In the genomic region with DNA sequence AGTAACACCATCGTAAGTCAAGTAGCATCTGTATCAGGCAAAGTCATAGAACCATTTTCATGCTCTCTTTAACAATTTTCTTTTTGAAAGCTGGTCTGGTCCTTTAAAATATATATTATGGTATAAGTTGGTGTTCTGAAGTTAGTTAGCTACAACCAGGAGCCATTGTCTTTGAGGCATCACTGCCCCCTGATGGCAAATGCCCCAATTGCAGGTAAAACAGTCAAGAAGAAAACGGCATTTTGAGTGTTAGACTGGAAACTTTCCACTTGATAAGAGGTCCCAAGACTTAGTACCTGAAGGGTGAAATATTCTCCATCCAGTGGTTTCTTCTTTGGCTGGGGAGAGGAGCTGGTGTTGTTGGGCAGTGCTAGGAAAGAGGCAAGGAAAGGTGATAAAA, we compare ENCODE assay signal across 8 cellular contexts. TPM values are rescaled to one million over a fixed set of nuclear protein-coding genes. Genes with fewer than 3 reads are reported as not detected.
A peak's percentile ranks its signal among the peaks of the same experiment; 100 is the strongest.
DNase-seq lines count a peak whose midpoint lies in the region; ATAC-seq and TF ChIP-seq lines count a peak whose summit lies in the region.

No MANE protein-coding gene starts in this region.

- no peak for TF ChIP-seq EP300 in suprapubic skin (IDR thresholded peaks at IDR 0.05)

- H3K36me3 Mint-ChIP-seq in CD4-positive, alpha-beta T cell (ENCODE audit: low read depth): peaks cover 82% of the 10 kb centered on the region
- H3K36me3 Mint-ChIP-seq in activated CD8-positive, alpha-beta memory T cell treated with anti-CD3 and anti-CD28 coated beads, Interleukin-2, amount 10 ng/mL, durations not matched to agents 7 days and 5 days: peaks cover 62% of the 10 kb centered on the region
- peaks cover 65% of the 10 kb centered on the region for H3K36me3 Mint-ChIP-seq in stimulated activated memory B cell treated with anti-CD40 and anti-IgM and Interleukin-4, amounts not matched to agents 10 μg/mL and 1 μg/mL and 100 μg/mL, for 72 hours

- no peak overlapping the region for H3K9ac ChIP-seq in liver (ENCODE audit: low read depth in 1 of 2, low read length in 2 of 2)

- peak in 4 of 10 experiments; percentile 8 to 16 (median 13) for DNase-seq in CD4-positive, alpha-beta T cell
- DNase-seq in HT1080 (ENCODE audit: low read depth) (peak; percentile 25), suprapubic skin (ENCODE audit: low spot score in 2 of 2) (no peak), NCI-H146 (lab: John Stamatoyannopoulos, UW) (no peak)
- DNase-seq in activated CD8-positive, alpha-beta memory T cell treated with anti-CD3 and anti-CD28 coated beads, Interleukin-2, amount 10 ng/mL, durations not matched to agents 7 days and 5 days: peak; percentile 55

- peak; percentile 47 for TF ChIP-seq RAD21 in liver (IDR thresholded peaks at IDR 0.05)

- H3K27ac ChIP-seq in CD4-positive, alpha-beta T cell (ENCODE audit: low read depth, low read length): no peak overlapping the region
- H3K27ac ChIP-seq in liver (ENCODE audit: low read depth in 1 of 2, low read length in 2 of 2) (no peak overlapping the region), suprapubic skin (no peak overlapping the region)

- H3K36me3 ChIP-seq in liver (ENCODE audit: control insufficient read depth in 4 of 4, insufficient read depth in 3 of 4, low read depth in 1 of 4, low read length in 3 of 4): peaks cover 18 to 63% (median 41%) of the 10 kb centered on the region in 4 donors
- H3K36me3 ChIP-seq in suprapubic skin: peaks cover 82% of the 10 kb centered on the region

- intact Hi-C loops in CD4-positive, alpha-beta T cell (cut with DNase I, micrococcal nuclease): no loop called here

- TF ChIP-seq POLR2A in suprapubic skin (IDR thresholded peaks at IDR 0.05): no peak

- peaks cover 7% of the 10 kb centered on the region for H3K4me1 Mint-ChIP-seq in CD4-positive, alpha-beta T cell (ENCODE audit: low read depth)
- no peaks in the 10 kb centered on the region for H3K4me1 Mint-ChIP-seq in activated CD8-positive, alpha-beta memory T cell treated with anti-CD3 and anti-CD28 coated beads, Interleukin-2, amount 10 ng/mL, durations not matched to agents 7 days and 5 days
- H3K4me1 Mint-ChIP-seq in stimulated activated memory B cell treated with anti-CD40 and anti-IgM and Interleukin-4, amounts not matched to agents 10 μg/mL and 1 μg/mL and 100 μg/mL, for 72 hours: peaks cover 8% of the 10 kb centered on the region

- no peaks in the 10 kb centered on the region for H3K27me3 Mint-ChIP-seq in CD4-positive, alpha-beta T cell
- H3K27me3 Mint-ChIP-seq in activated CD8-positive, alpha-beta memory T cell treated with anti-CD3 and anti-CD28 coated beads, Interleukin-2, amount 10 ng/mL, durations not matched to agents 7 days and 5 days: no peaks in the 10 kb centered on the region
- no peaks in the 10 kb centered on the region for H3K27me3 Mint-ChIP-seq in stimulated activated memory B cell treated with anti-CD40 and anti-IgM and Interleukin-4, amounts not matched to agents 10 μg/mL and 1 μg/mL and 100 μg/mL, for 72 hours

- 97% methylated on average over 2 of the region's 2 CpGs for WGBS in liver
- 86% methylated on average over 2 of the region's 2 CpGs for WGBS in suprapubic skin

- H3K27me3 ChIP-seq in CD4-positive, alpha-beta T cell (ENCODE audit: control insufficient read depth, insufficient read depth, low read length): no peaks in the 10 kb centered on the region
- H3K27me3 ChIP-seq in liver (ENCODE audit: control insufficient read depth in 4 of 4, insufficient read depth in 4 of 4, low read length in 3 of 4) (no peaks in the 10 kb centered on the region), suprapubic skin (no peaks in the 10 kb centered on the region)

- TF ChIP-seq CTCF in CD4-positive, alpha-beta T cell (IDR thresholded peaks at IDR 0.05): peak; percentile 50
- TF ChIP-seq CTCF in liver (IDR thresholded peaks at IDR 0.05; ENCODE audit: low read depth, low read length, missing input control) (peak; percentile 20), suprapubic skin (IDR thresholded peaks at IDR 0.05) (no peak)

- CTCF ChIA-PET in CD4-positive, alpha-beta T cell (lab: Charles Lee): interaction anchor here (2.0 kb wide), 1 partner anchor 13 kb away, joined by 4 read pairs; no protein-coding TSS in a partner anchor
- CTCF ChIA-PET in activated CD8-positive, alpha-beta memory T cell treated with anti-CD3 and anti-CD28 coated beads, Interleukin-2, amount 10 ng/mL, durations not matched to agents 7 days and 5 days (lab: Charles Lee): interaction anchor here (0.7 to 7.1 kb wide), 10 partner anchors 13 to 318 kb away, joined by 3 to 54 read pairs (median 3); a partner anchor contains a TSS

- no peaks in the 10 kb centered on the region for H3K9me3 Mint-ChIP-seq in CD4-positive, alpha-beta T cell
- peaks cover 7% of the 10 kb centered on the region for H3K9me3 Mint-ChIP-seq in activated CD8-positive, alpha-beta memory T cell treated with anti-CD3 and anti-CD28 coated beads, Interleukin-2, amount 10 ng/mL, durations not matched to agents 7 days and 5 days (ENCODE audit: low read depth)
- H3K9me3 Mint-ChIP-seq in stimulated activated memory B cell treated with anti-CD40 and anti-IgM and Interleukin-4, amounts not matched to agents 10 μg/mL and 1 μg/mL and 100 μg/mL, for 72 hours: peaks cover 9% of the 10 kb centered on the region

- POLR2A ChIA-PET in CD4-positive, alpha-beta T cell (lab: Charles Lee): interaction anchor here (1.5 to 6.5 kb wide), 3 partner anchors 13 to 32 kb away, joined by 3 to 47 read pairs (median 4); a partner anchor contains a TSS

- H3K4me3 Mint-ChIP-seq in CD4-positive, alpha-beta T cell: no peak overlapping the region
- no peak overlapping the region for H3K4me3 Mint-ChIP-seq in activated CD8-positive, alpha-beta memory T cell treated with anti-CD3 and anti-CD28 coated beads, Interleukin-2, amount 10 ng/mL, durations not matched to agents 7 days and 5 days
- no peak overlapping the region for H3K4me3 Mint-ChIP-seq in stimulated activated memory B cell treated with anti-CD40 and anti-IgM and Interleukin-4, amounts not matched to agents 10 μg/mL and 1 μg/mL and 100 μg/mL, for 72 hours

- H3K4me3 ChIP-seq in liver (ENCODE audit: low read depth in 1 of 3, low read length in 3 of 3): no peak overlapping the region
- H3K4me3 ChIP-seq in suprapubic skin: no peak overlapping the region

- no peak overlapping the region for H3K27ac Mint-ChIP-seq in CD4-positive, alpha-beta T cell
- no peak overlapping the region for H3K27ac Mint-ChIP-seq in activated CD8-positive, alpha-beta memory T cell treated with anti-CD3 and anti-CD28 coated beads, Interleukin-2, amount 10 ng/mL, durations not matched to agents 7 days and 5 days
- no peak overlapping the region for H3K27ac Mint-ChIP-seq in stimulated activated memory B cell treated with anti-CD40 and anti-IgM and Interleukin-4, amounts not matched to agents 10 μg/mL and 1 μg/mL and 100 μg/mL, for 72 hours

- H3K9me3 ChIP-seq in CD4-positive, alpha-beta T cell (ENCODE audit: control insufficient read depth, low read length): peaks cover 12% of the 10 kb centered on the region
- peaks cover 4 to 10% (median 5%) of the 10 kb centered on the region in 4 donors for H3K9me3 ChIP-seq in liver (ENCODE audit: control insufficient read depth in 4 of 4, low read length in 3 of 4)
- H3K9me3 ChIP-seq in suprapubic skin: peaks cover 8% of the 10 kb centered on the region

- H3K4me1 ChIP-seq in liver (ENCODE audit: control insufficient read depth in 4 of 4, insufficient read depth in 4 of 4, low read length in 3 of 4): no peaks in the 10 kb centered on the region
- no peaks in the 10 kb centered on the region for H3K4me1 ChIP-seq in suprapubic skin

- ATAC-seq in CD4-positive, alpha-beta T cell (ENCODE audit: poor library complexity): no peak
- no peak for ATAC-seq in activated CD8-positive, alpha-beta memory T cell treated with anti-CD3 and anti-CD28 coated beads, Interleukin-2, amount 10 ng/mL, durations not matched to agents 7 days and 5 days
- no peak for ATAC-seq in HG03457 (IDR thresholded peaks at IDR 0.05; ENCODE audit: unreplicated experiment)
- ATAC-seq in stimulated activated memory B cell treated with anti-CD40 and anti-IgM and Interleukin-4, amounts not matched to agents 10 μg/mL and 1 μg/mL and 100 μg/mL, for 72 hours: no peak

RNA-seq across cellular contexts. Expression of a gene that starts 14.1 kb away (rescaled TPM):
- 10 to 100 TPM; 25.8 to 26.0 TPM for total RNA-seq in CD4-positive, alpha-beta T cell
- 29.5 and 47.7 TPM in 2 replicates for total RNA-seq in HT1080 (2014; rRNA removed; shearing (Covaris generic))
- 76.0 and 81.6 TPM in 2 replicates for polyA plus RNA-seq in HT1080 (2015; cell fraction: cytosol; rRNA removed)
- polyA plus RNA-seq in HT1080 (2015; cell fraction: nucleus; rRNA removed): 67.3 and 80.8 TPM in 2 replicates
- 100 to 1,000 TPM; 137 to 171 TPM for total RNA-seq in activated CD8-positive, alpha-beta memory T cell treated with anti-CD3 and anti-CD28 coated beads, Interleukin-2, amount 10 ng/mL, durations not matched to agents 7 days and 5 days
- total RNA-seq in liver (10 to 100 TPM; 12.3 to 18.4 TPM), suprapubic skin (10 to 100 TPM; 37.2 to 77.2 (median 65.2) TPM)
- polyA plus RNA-seq in liver: 10 to 100 TPM in 1 of 2 donors, 1 to 10 TPM in 1; 8.3 to 13.0 TPM

RNA-seq across cellular contexts. Expression of a gene that starts 15.0 kb away (rescaled TPM):
- total RNA-seq in CD4-positive, alpha-beta T cell: 1 to 10 TPM; 3.9 to 4.0 TPM
- 25.2 and 29.2 TPM in 2 replicates for total RNA-seq in HT1080 (2014; rRNA removed; shearing (Covaris generic))
- 14.1 and 15.3 TPM in 2 replicates for polyA plus RNA-seq in HT1080 (2015; cell fraction: cytosol; rRNA removed)
- 23.9 and 26.8 TPM in 2 replicates for polyA plus RNA-seq in HT1080 (2015; cell fraction: nucleus; rRNA removed)
- 10 to 100 TPM; 28.0 to 29.0 TPM for total RNA-seq in activated CD8-positive, alpha-beta memory T cell treated with anti-CD3 and anti-CD28 coated beads, Interleukin-2, amount 10 ng/mL, durations not matched to agents 7 days and 5 days
- total RNA-seq in liver: 1 to 10 TPM; 1.8 to 3.3 TPM
- polyA plus RNA-seq in liver: 1 to 10 TPM; 2.3 to 3.0 TPM
- 1 to 10 TPM; 3.9 to 7.6 (median 5.5) TPM for total RNA-seq in suprapubic skin

RNA-seq across cellular contexts. Expression of a gene that starts 22.5 kb away (rescaled TPM):
- total RNA-seq in CD4-positive, alpha-beta T cell: under 1 TPM; 0.17 to 0.69 TPM
- total RNA-seq in HT1080 (2014; rRNA removed; shearing (Covaris generic)): not detected in 2 replicates
- 0.05 TPM in 1 of 2 replicates, not detected in the other for polyA plus RNA-seq in HT1080 (2015; cell fraction: cytosol; rRNA removed)
- 0.08 TPM in 1 of 2 replicates, not detected in the other for polyA plus RNA-seq in HT1080 (2015; cell fraction: nucleus; rRNA removed)
- under 1 TPM in 1 of 2 experiments, not detected in 1; 0.47 TPM for total RNA-seq in activated CD8-positive, alpha-beta memory T cell treated with anti-CD3 and anti-CD28 coated beads, Interleukin-2, amount 10 ng/mL, durations not matched to agents 7 days and 5 days
- 1 to 10 TPM in 1 of 2 donors, under 1 TPM in 1; 0.33 to 8.3 TPM for total RNA-seq in liver
- polyA plus RNA-seq in liver: 1 to 10 TPM in 1 of 2 donors, under 1 TPM in 1; 0.53 to 3.4 TPM
- 1 to 10 TPM in 1 of 4 donors, under 1 TPM in 3; 0.49 to 4.2 (median 0.74) TPM for total RNA-seq in suprapubic skin

RNA-seq across cellular contexts. Expression of a gene that starts 31.8 kb away (rescaled TPM):
- not detected for total RNA-seq in CD4-positive, alpha-beta T cell
- 5.7 and 7.7 TPM in 2 replicates for total RNA-seq in HT1080 (2014; rRNA removed; shearing (Covaris generic))
- 5.3 and 6.2 TPM in 2 replicates for polyA plus RNA-seq in HT1080 (2015; cell fraction: cytosol; rRNA removed)
- 8.0 and 8.2 TPM in 2 replicates for polyA plus RNA-seq in HT1080 (2015; cell fraction: nucleus; rRNA removed)
- not detected for total RNA-seq in activated CD8-positive, alpha-beta memory T cell treated with anti-CD3 and anti-CD28 coated beads, Interleukin-2, amount 10 ng/mL, durations not matched to agents 7 days and 5 days
- total RNA-seq in liver (under 1 TPM; 0.33 to 0.50 TPM), suprapubic skin (1 to 10 TPM; 6.2 to 9.2 (median 9.0) TPM)
- under 1 TPM; 0.19 to 0.80 TPM for polyA plus RNA-seq in liver

RNA-seq across cellular contexts. Expression of a gene that starts 43.3 kb away (rescaled TPM):
- total RNA-seq in CD4-positive, alpha-beta T cell: not detected
- not detected in 2 replicates for total RNA-seq in HT1080 (2014; rRNA removed; shearing (Covaris generic))
- polyA plus RNA-seq in HT1080 (2015; cell fraction: cytosol; rRNA removed): not detected in 2 replicates
- polyA plus RNA-seq in HT1080 (2015; cell fraction: nucleus; rRNA removed): not detected in 2 replicates
- not detected for total RNA-seq in activated CD8-positive, alpha-beta memory T cell treated with anti-CD3 and anti-CD28 coated beads, Interleukin-2, amount 10 ng/mL, durations not matched to agents 7 days and 5 days
- total RNA-seq in liver (10 to 100 TPM in 1 of 2 donors, 1 to 10 TPM in 1; 3.5 to 15.3 TPM), suprapubic skin (not detected)
- polyA plus RNA-seq in liver: 10 to 100 TPM; 29.0 to 61.6 TPM

Comparison
In these comparisons a context has a peak if more than half of its experiments do, and no peak if none do; other contexts are left out.
1. DNase-seq: peak in HT1080 (single experiment) and activated CD8-positive, alpha-beta memory T cell treated with anti-CD3 and anti-CD28 coated beads, Interleukin-2, amount 10 ng/mL, durations not matched to agents 7 days and 5 days (single experiment); none in suprapubic skin (0 of 2) and NCI-H146 (single experiment).
2. CTCF ChIP-seq: peak in CD4-positive, alpha-beta T cell (single experiment) and liver (single experiment); none in suprapubic skin (0 of 2).